In genomic region chr3:47412842-47413520, GRCh38 we compare ENCODE assay signal across 16 cellular contexts. TPM values are rescaled to one million over a fixed set of nuclear protein-coding genes. Genes with fewer than 3 reads are reported as not detected.
DNase-seq lines count a peak whose midpoint lies in the region; ATAC-seq and TF ChIP-seq lines count a peak whose summit lies in the region.
"Had no signal": no experiment of that assay in that cellular context is flagged by ENCODE, and none has a peak within 500 bp of the region (broad histone marks: within the 10 kb centered on the region; RNA-seq: fewer than 3 reads in every experiment).

No MANE protein-coding gene starts in this region.

- in situ Hi-C loops in astrocyte of the cerebellum (cut with HindIII; ENCODE audit: low sequenced_read_pairs), result no loop called here

- no peaks in the 10 kb centered on the region for H3K4me1 Mint-ChIP-seq in Calu3 (ENCODE audit: low read depth, unreplicated experiment)
- H3K4me1 Mint-ChIP-seq: nephron had no signal

- H3K4me3 ChIP-seq in AG04450 (ENCODE audit: low read depth, low read length) (no peak overlapping the region), astrocyte of the cerebellum (ENCODE audit: low read depth, low read length) (no peak overlapping the region)
- H3K4me3 ChIP-seq: heart left ventricle, left lung had no signal

- intact Hi-C loops in Calu3 (cut with micrococcal nuclease; ENCODE audit: unreplicated experiment), result no loop called here

- TSS peak; percentile 54 for BruUV-seq in Calu3 (replicated peaks; lab: Mats Ljungman, UMichigan)

- no peaks in the 10 kb centered on the region for H3K27me3 Mint-ChIP-seq in Calu3 (ENCODE audit: unreplicated experiment)

- CTCF ChIA-PET in AG04450 (lab: Charles Lee) (interaction anchor here (2.1 kb wide), 1 partner anchor 8 kb away, joined by 10 read pairs; no protein-coding TSS in a partner anchor), Calu3 (lab: Charles Lee) (interaction anchor here (0.6 kb wide), 1 partner anchor 94 kb away, joined by 3 read pairs; no protein-coding TSS in a partner anchor)

- H3K4me3 Mint-ChIP-seq in Calu3 (ENCODE audit: low read depth, unreplicated experiment), result no peak overlapping the region
- H3K4me3 Mint-ChIP-seq: nephron had no signal

- H3K9me3 ChIP-seq in AG04450 (ENCODE audit: control insufficient read depth, insufficient read depth, low read length), result no peaks in the 10 kb centered on the region; the same call in 1 of the 2 replicates
- H3K9me3 ChIP-seq: heart left ventricle, left lung had no signal

- POLR2A ChIA-PET in AG04450 (lab: Yijun Ruan, JAX), result interaction anchor here (1.8 kb wide), 1 partner anchor 32 kb away, joined by 6 read pairs; the partner anchor contains the start of gene PTPN23

- H3K27ac ChIP-seq in AG04450 (ENCODE audit: low read depth, low read length), result no peak overlapping the region
- H3K27ac ChIP-seq: heart left ventricle, left lung had no signal

- peak overlapping the region; percentile 6 for H3K27ac Mint-ChIP-seq in Calu3 (ENCODE audit: unreplicated experiment)

- peaks cover 44% of the 10 kb centered on the region for H3K36me3 Mint-ChIP-seq in Calu3 (ENCODE audit: insufficient read depth, unreplicated experiment)

- DNase-seq in AG04450 (ENCODE audit: low read depth, low spot score) (no peak), Calu3 (no peak), astrocyte of the cerebellum (ENCODE audit: low read depth) (no peak), hepatic stellate cell (ENCODE audit: low spot score) (peak; percentile 26), NCI-H1048 (lab: John Stamatoyannopoulos, UW) (no peak)
- DNase-seq in activated CD4-positive, CD25-positive, alpha-beta regulatory T cell treated with anti-CD3 and anti-CD28 coated beads, Interleukin-2, amount 50 U/mL, for 72 hours, result no peak
- DNase-seq: activated CD8-positive, alpha-beta memory T cell treated with anti-CD3 and anti-CD28 coated beads for 24 hours; heart left ventricle; left lung; NCI-H1436; NCI-H748 treated with DMSO at 0.1 percent for 48 hours; Right ventricle myocardium superior; T-helper 9 cell had no signal

- no peaks in the 10 kb centered on the region for H3K9me3 Mint-ChIP-seq in Calu3 (ENCODE audit: low read depth, unreplicated experiment)
- H3K9me3 Mint-ChIP-seq: nephron had no signal

- no peaks in the 10 kb centered on the region for H3K27me3 ChIP-seq in AG04450 (ENCODE audit: control insufficient read depth, insufficient read depth, low read length)
- H3K27me3 ChIP-seq: heart left ventricle, left lung had no signal

- ATAC-seq in GM21619 (IDR thresholded peaks at IDR 0.05; ENCODE audit: unreplicated experiment) (no peak), HG02870 (IDR thresholded peaks at IDR 0.05; ENCODE audit: unreplicated experiment) (no peak)
- ATAC-seq: heart left ventricle, left lung had no signal

- TF ChIP-seq CTCF in AG04450 (IDR thresholded peaks at IDR 0.05; ENCODE audit: low read depth, low read length) (0 out of 2 replicates have a peak, but pooled peaks have one; percentile 14), Calu3 (IDR thresholded peaks at IDR 0.05; ENCODE audit: unreplicated experiment) (no peak), astrocyte of the cerebellum (IDR thresholded peaks at IDR 0.05; ENCODE audit: low read depth, low read length, missing control alignments) (peak; percentile 15)

RNA-seq across cellular contexts. Expression of gene PTPN23, which starts 32.2 kb away (rescaled TPM):
- polyA plus RNA-seq in AG04450 (2011; rRNA removed), result 1.3 and 2.9 TPM in 2 replicates
- polyA minus RNA-seq in AG04450 (2011; rRNA and poly(A)+ RNA removed), result 11.0 and 13.5 TPM in 2 replicates
- total RNA-seq in Calu3 (2022), result 49.7 and 57.6 TPM in 2 replicates
